Comparison of ENCODE assay signal across 32 cellular contexts in genomic region chr17:63955232-63955631, GRCh38. TPM values are rescaled to one million over a fixed set of nuclear protein-coding genes. Genes with fewer than 3 reads are reported as not detected.
A peak's percentile ranks its signal among the peaks of the same experiment; 100 is the strongest.
DNase-seq lines count a peak whose midpoint lies in the region; ATAC-seq and TF ChIP-seq lines count a peak whose summit lies in the region.
"Had no signal": no experiment of that assay in that cellular context is flagged by ENCODE, and none has a peak within 500 bp of the region (broad histone marks: within the 10 kb centered on the region; RNA-seq: fewer than 3 reads in every experiment).

No MANE protein-coding gene starts in this region.

- 87 to 90% methylated on average over 11 of the region's 11 CpGs for WGBS in endodermal cell (ENCODE audit: insufficient coverage in 1 of 2, insufficient read length in 1 of 2), 2 experiments

- H3K4me1 Mint-ChIP-seq in activated naive CD4-positive, alpha-beta T cell treated with anti-CD3 and anti-CD28 coated beads, Interleukin-2, amount 10 ng/mL, durations not matched to agents 7 days and 5 days = peaks cover 22% of the 10 kb centered on the region
- peaks cover 6% of the 10 kb centered on the region for H3K4me1 Mint-ChIP-seq in endodermal cell
- peaks cover 9 to 31% (median 20%) of the 10 kb centered on the region in 7 donors for H3K4me1 Mint-ChIP-seq in naive thymus-derived CD4-positive, alpha-beta T cell

- CTCF ChIA-PET in activated naive CD4-positive, alpha-beta T cell treated with anti-CD3 and anti-CD28 coated beads, Interleukin-2, amount 10 ng/mL, durations not matched to agents 7 days and 5 days (lab: Charles Lee) = interaction anchor here (1.3 to 1.9 kb wide), 2 partner anchors 35 to 38 kb away, joined by 3 to 7 read pairs; no protein-coding TSS in a partner anchor
- CTCF ChIA-PET in naive thymus-derived CD4-positive, alpha-beta T cell (lab: Charles Lee) = interaction anchor here (0.9 to 2.9 kb wide), 2 partner anchors 9 to 70 kb away, joined by 3 to 10 read pairs; no protein-coding TSS in a partner anchor

- no peaks in the 10 kb centered on the region for H3K4me1 ChIP-seq in endodermal cell (ENCODE audit: control insufficient read depth, insufficient read depth, low read length)
- H3K4me1 ChIP-seq in effector memory CD4-positive, alpha-beta T cell (ENCODE audit: control insufficient read depth, insufficient read depth, low read length, poor library complexity, severe bottlenecking) = peaks cover 13% of the 10 kb centered on the region
- H3K4me1 ChIP-seq in naive thymus-derived CD4-positive, alpha-beta T cell (ENCODE audit: control insufficient read depth in 2 of 2, insufficient read depth in 2 of 2, low read length in 2 of 2) = peaks cover 17 to 18% of the 10 kb centered on the region in 2 donors
- H3K4me1 ChIP-seq: BE2C, Caco-2, uterus had no signal

- H3K36me3 Mint-ChIP-seq in activated naive CD4-positive, alpha-beta T cell treated with anti-CD3 and anti-CD28 coated beads, Interleukin-2, amount 10 ng/mL, durations not matched to agents 7 days and 5 days = no peaks in the 10 kb centered on the region
- H3K36me3 Mint-ChIP-seq in endodermal cell (ENCODE audit: low read depth) = peaks cover 1% of the 10 kb centered on the region
- no peaks in the 10 kb centered on the region for H3K36me3 Mint-ChIP-seq in naive thymus-derived CD4-positive, alpha-beta T cell

- peaks cover 15% of the 10 kb centered on the region for H3K27me3 ChIP-seq in endodermal cell (ENCODE audit: control insufficient read depth, insufficient read depth, low read length, poor library complexity, severe bottlenecking)
- no peaks in the 10 kb centered on the region for H3K27me3 ChIP-seq in effector memory CD4-positive, alpha-beta T cell (replicated peaks; ENCODE audit: control insufficient read depth, insufficient read depth, low read length, poor library complexity, severe bottlenecking)
- H3K27me3 ChIP-seq in naive thymus-derived CD4-positive, alpha-beta T cell (ENCODE audit: control insufficient read depth in 2 of 2, insufficient read depth in 2 of 2, low read length in 2 of 2) = no peaks in the 10 kb centered on the region
- H3K27me3 ChIP-seq: BE2C, neutrophil, uterus had no signal

- POLR2A ChIA-PET in naive thymus-derived CD4-positive, alpha-beta T cell (lab: Charles Lee) = interaction anchor here (1.2 kb wide), 1 partner anchor 70 kb away, joined by 3 read pairs; no protein-coding TSS in a partner anchor

- no peak overlapping the region for H3K9ac ChIP-seq in endodermal cell (ENCODE audit: extremely low read depth, low read length, poor library complexity, severe bottlenecking)

- H3K27me3 Mint-ChIP-seq in activated naive CD4-positive, alpha-beta T cell treated with anti-CD3 and anti-CD28 coated beads, Interleukin-2, amount 10 ng/mL, durations not matched to agents 7 days and 5 days = peaks cover 42% of the 10 kb centered on the region
- peaks cover 20% of the 10 kb centered on the region for H3K27me3 Mint-ChIP-seq in endodermal cell (ENCODE audit: insufficient read depth)
- no peaks in the 10 kb centered on the region for H3K27me3 Mint-ChIP-seq in naive thymus-derived CD4-positive, alpha-beta T cell
- H3K27me3 Mint-ChIP-seq: stimulated activated naive CD8-positive, alpha-beta T cell treated with anti-CD3 and anti-CD28 coated beads, Interleukin-15, Interleukin-2, amounts not matched to agents 100 ng/mL and 50 ng/mL, for 24 hours had no signal

- no peaks in the 10 kb centered on the region for H3K9me3 ChIP-seq in KOPT-K1 (ENCODE audit: insufficient read depth, low read length, poor library complexity, severe bottlenecking)
- H3K9me3 ChIP-seq in endodermal cell (ENCODE audit: control insufficient read depth, low read length) = no peaks in the 10 kb centered on the region
- no peaks in the 10 kb centered on the region for H3K9me3 ChIP-seq in effector memory CD4-positive, alpha-beta T cell (ENCODE audit: control insufficient read depth, low read length)
- no peaks in the 10 kb centered on the region for H3K9me3 ChIP-seq in naive thymus-derived CD4-positive, alpha-beta T cell (ENCODE audit: control insufficient read depth in 2 of 3, low read length in 3 of 3)
- H3K9me3 ChIP-seq: BE2C, Caco-2, neutrophil, thoracic aorta, uterus had no signal

- no peak for DNase-seq in activated naive CD4-positive, alpha-beta T cell treated with anti-CD3 and anti-CD28 coated beads, Interleukin-2, amount 10 ng/mL, durations not matched to agents 7 days and 5 days
- no peak for DNase-seq in activated naive CD4-positive, alpha-beta T cell (lab: John Stamatoyannopoulos, UW)
- DNase-seq in endodermal cell (no peak), NCI-H774 (lab: John Stamatoyannopoulos, UW) (no peak)
- no peak for DNase-seq in effector memory CD4-positive, alpha-beta T cell
- DNase-seq in naive thymus-derived CD4-positive, alpha-beta T cell = no peak
- DNase-seq: activated T-cell treated with anti-CD3 and anti-CD28 coated beads for 4 hours, BE2C, Caco-2, cerebellar nuclear complex, mesendoderm, NCI-H1105, NCI-H1930, NCI-H226, NCI-H82, uterus had no signal

- intact Hi-C loops in naive thymus-derived CD4-positive, alpha-beta T cell (cut with micrococcal nuclease) = no loop called here

- H3K4me3 Mint-ChIP-seq in activated naive CD4-positive, alpha-beta T cell treated with anti-CD3 and anti-CD28 coated beads, Interleukin-2, amount 10 ng/mL, durations not matched to agents 7 days and 5 days = no peak overlapping the region
- H3K4me3 Mint-ChIP-seq in endodermal cell = no peak overlapping the region
- peak overlapping the region in 1 of 10 donors; percentile 30 for H3K4me3 Mint-ChIP-seq in naive thymus-derived CD4-positive, alpha-beta T cell
- H3K4me3 Mint-ChIP-seq: activated CD4-positive, alpha-beta memory T cell treated with anti-CD3 and anti-CD28 coated beads, Interleukin-2, amount 10 ng/mL, durations not matched to agents 7 days and 5 days; GM23338; stimulated activated naive CD8-positive, alpha-beta T cell treated with anti-CD3 and anti-CD28 coated beads, Interleukin-15, Interleukin-2, amounts not matched to agents 100 ng/mL and 50 ng/mL, for 24 hours had no signal

- no peaks in the 10 kb centered on the region for H3K9me3 Mint-ChIP-seq in activated naive CD4-positive, alpha-beta T cell treated with anti-CD3 and anti-CD28 coated beads, Interleukin-2, amount 10 ng/mL, durations not matched to agents 7 days and 5 days
- no peaks in the 10 kb centered on the region for H3K9me3 Mint-ChIP-seq in endodermal cell
- H3K9me3 Mint-ChIP-seq in naive thymus-derived CD4-positive, alpha-beta T cell = no peaks in the 10 kb centered on the region
- H3K9me3 Mint-ChIP-seq: activated CD4-positive, alpha-beta memory T cell treated with anti-CD3 and anti-CD28 coated beads, Interleukin-2, amount 10 ng/mL, durations not matched to agents 7 days and 5 days; GM23338; stimulated activated naive CD8-positive, alpha-beta T cell treated with anti-CD3 and anti-CD28 coated beads, Interleukin-15, Interleukin-2, amounts not matched to agents 100 ng/mL and 50 ng/mL, for 24 hours had no signal

- H3K4me3 ChIP-seq in endodermal cell (ENCODE audit: low read length) = no peak overlapping the region
- H3K4me3 ChIP-seq in effector memory CD4-positive, alpha-beta T cell (ENCODE audit: insufficient read depth, low read depth, low read length, poor library complexity, severe bottlenecking) = no peak overlapping the region
- H3K4me3 ChIP-seq in naive thymus-derived CD4-positive, alpha-beta T cell (ENCODE audit: low read length) = no peak overlapping the region
- H3K4me3 ChIP-seq: GM12878, GM23338, SK-N-MC, thoracic aorta, uterus had no signal

- H3K27ac Mint-ChIP-seq in activated naive CD4-positive, alpha-beta T cell treated with anti-CD3 and anti-CD28 coated beads, Interleukin-2, amount 10 ng/mL, durations not matched to agents 7 days and 5 days = peak overlapping the region; percentile 6
- H3K27ac Mint-ChIP-seq in endodermal cell = no peak overlapping the region
- peak overlapping the region in 4 of 9 donors; percentile 69 to 84 (median 80) for H3K27ac Mint-ChIP-seq in naive thymus-derived CD4-positive, alpha-beta T cell
- H3K27ac Mint-ChIP-seq: activated CD4-positive, alpha-beta memory T cell treated with anti-CD3 and anti-CD28 coated beads, Interleukin-2, amount 10 ng/mL, durations not matched to agents 7 days and 5 days; GM23338 had no signal

- no peak for ATAC-seq in HG02852 (IDR thresholded peaks at IDR 0.05; ENCODE audit: unreplicated experiment)
- no peak for ATAC-seq in naive thymus-derived CD4-positive, alpha-beta T cell
- ATAC-seq: GM23338, sciatic nerve had no signal

- TF ChIP-seq CTCF in endodermal cell (conservative IDR thresholded peaks at IDR 0.05) = peak; percentile 19

- H3K36me3 ChIP-seq in KOPT-K1 (ENCODE audit: insufficient read depth, low read length) = no peaks in the 10 kb centered on the region
- no peaks in the 10 kb centered on the region for H3K36me3 ChIP-seq in endodermal cell (ENCODE audit: control insufficient read depth, insufficient read depth, low read length)
- H3K36me3 ChIP-seq in effector memory CD4-positive, alpha-beta T cell (ENCODE audit: control insufficient read depth, insufficient read depth, low read length) = no peaks in the 10 kb centered on the region
- no peaks in the 10 kb centered on the region for H3K36me3 ChIP-seq in naive thymus-derived CD4-positive, alpha-beta T cell (ENCODE audit: control insufficient read depth in 2 of 3, insufficient read depth in 3 of 3, low read length in 3 of 3)
- H3K36me3 ChIP-seq: BE2C, neutrophil, thoracic aorta, uterus had no signal

- H3K27ac ChIP-seq in KOPT-K1 (ENCODE audit: low read depth, low read length, poor library complexity, severe bottlenecking) (peak overlapping the region; percentile 60), endodermal cell (ENCODE audit: low read depth, low read length) (no peak overlapping the region)
- no peak overlapping the region for H3K27ac ChIP-seq in effector memory CD4-positive, alpha-beta T cell (ENCODE audit: insufficient read depth, low read length, poor library complexity, severe bottlenecking)
- H3K27ac ChIP-seq in naive thymus-derived CD4-positive, alpha-beta T cell (ENCODE audit: low read depth, low read length) = no peak overlapping the region
- H3K27ac ChIP-seq: HL-60, neutrophil, SK-N-MC, thoracic aorta, uterus had no signal

RNA-seq across cellular contexts. Expression of gene SCN4A, which starts 17.5 kb away (rescaled TPM):
- 1 to 10 TPM; 3.9 to 4.4 TPM for total RNA-seq in endodermal cell
- polyA plus RNA-seq in endodermal cell (2013, experiment 1 of 2) = 2.5 TPM
- 2.1 TPM for polyA plus RNA-seq in endodermal cell (2013, experiment 2 of 2)
- total RNA-seq in naive thymus-derived CD4-positive, alpha-beta T cell = under 1 TPM in 4 of 5 experiments, not detected in 1; 0.03 to 0.15 (median 0.07) TPM
- not detected for polyA plus RNA-seq in naive thymus-derived CD4-positive, alpha-beta T cell
- total RNA-seq: Caco-2, M059J had no signal

RNA-seq across cellular contexts. Expression of gene CD79B, which starts 23.1 kb away (rescaled TPM):
- under 1 TPM; 0.35 to 0.44 TPM for total RNA-seq in endodermal cell
- polyA plus RNA-seq in endodermal cell (2013, experiment 1 of 2) = 0.61 TPM
- polyA plus RNA-seq in endodermal cell (2013, experiment 2 of 2) = 0.99 TPM
- total RNA-seq in naive thymus-derived CD4-positive, alpha-beta T cell = 10 to 100 TPM; 11.8 to 44.9 (median 15.1) TPM
- 10 to 100 TPM; 34.5 to 42.2 TPM for polyA plus RNA-seq in naive thymus-derived CD4-positive, alpha-beta T cell
- total RNA-seq: Caco-2, Daoy had no signal

RNA-seq across cellular contexts. Expression of gene GH1, which starts 36.6 kb away (rescaled TPM):
- total RNA-seq in endodermal cell = not detected
- polyA plus RNA-seq in endodermal cell (2013, experiment 1 of 2) = not detected
- not detected for polyA plus RNA-seq in endodermal cell (2013, experiment 2 of 2)
- under 1 TPM in 2 of 5 experiments, not detected in 3; 0.58 to 0.66 TPM for total RNA-seq in naive thymus-derived CD4-positive, alpha-beta T cell
- not detected for polyA plus RNA-seq in naive thymus-derived CD4-positive, alpha-beta T cell
- total RNA-seq: activated CD4-positive, alpha-beta memory T cell treated with anti-CD3 and anti-CD28 coated beads, Interleukin-2, amount 10 ng/mL, durations not matched to agents 7 days and 5 days; Caco-2; Daoy; dermis microvascular lymphatic vessel endothelial cell; GM12878; GM23338; M059J; posterior vena cava; sciatic nerve; T-helper 1 cell treated with Interleukin-12 subunit alpha and Interleukin-12 subunit beta and Interleukin-4 antibody, amounts not matched to agents 30 ng/mL and 1 ng/mL, for 36 hours; thoracic aorta; uterus had no signal

RNA-seq across cellular contexts. Expression of gene PRR29, which starts 42.9 kb away (rescaled TPM):
- 1 to 10 TPM; 3.3 to 6.1 TPM for total RNA-seq in endodermal cell
- 1.6 TPM for polyA plus RNA-seq in endodermal cell (2013, experiment 1 of 2)
- 1.7 TPM for polyA plus RNA-seq in endodermal cell (2013, experiment 2 of 2)
- 1 to 10 TPM in 1 of 5 experiments, under 1 TPM in 2, not detected in 2; 0.29 to 2.8 (median 0.40) TPM for total RNA-seq in naive thymus-derived CD4-positive, alpha-beta T cell
- polyA plus RNA-seq in naive thymus-derived CD4-positive, alpha-beta T cell = 1 to 10 TPM; 5.5 to 6.0 TPM
- total RNA-seq: Caco-2, thoracic aorta had no signal

RNA-seq across cellular contexts. Expression of gene CSHL1, which starts 44.2 kb away (rescaled TPM):
- not detected for total RNA-seq in endodermal cell
- polyA plus RNA-seq in endodermal cell (2013, experiment 1 of 2) = not detected
- not detected for polyA plus RNA-seq in endodermal cell (2013, experiment 2 of 2)
- total RNA-seq in naive thymus-derived CD4-positive, alpha-beta T cell = not detected
- polyA plus RNA-seq in naive thymus-derived CD4-positive, alpha-beta T cell = not detected
- total RNA-seq: activated CD4-positive, alpha-beta memory T cell treated with anti-CD3 and anti-CD28 coated beads, Interleukin-2, amount 10 ng/mL, durations not matched to agents 7 days and 5 days; Caco-2; Daoy; dermis microvascular lymphatic vessel endothelial cell; GM12878; GM23338; M059J; posterior vena cava; sciatic nerve; T-helper 1 cell treated with Interleukin-12 subunit alpha and Interleukin-12 subunit beta and Interleukin-4 antibody, amounts not matched to agents 30 ng/mL and 1 ng/mL, for 36 hours; thoracic aorta; uterus had no signal
- polyA plus RNA-seq: GM12878 had no signal

Comparison
In these comparisons a context has a peak if more than half of its experiments do, and no peak if none do; other contexts are left out.
1. RNA of gene SCN4A, which starts 17.5 kb away (total RNA-seq): 3.9 to 4.4 TPM in endodermal cell; 0.03 to 0.15 TPM in naive thymus-derived CD4-positive, alpha-beta T cell; every median in the first group is over 4 times any median in the second.
2. RNA of gene CD79B, which starts 23.1 kb away (total RNA-seq): 11.8 to 44.9 TPM in naive thymus-derived CD4-positive, alpha-beta T cell; 0.35 to 0.44 TPM in endodermal cell; every median in the first group is over 4 times any median in the second.